ENCODE assay signal across 1 cellular context in genomic region chr1:26370591-26371382, GRCh38.
TF ChIP-seq lines count a peak whose summit lies in the region.

No MANE protein-coding gene starts in this region.

TF ChIP-seq in HepG2, 621 proteins besides CTCF, POLR2A, EP300 and RAD21:
- no peak for TF ChIP-seq SPEN (CRISPR knock-in tag; IDR thresholded peaks at IDR 0.05; ENCODE audit: low read depth)
- TF ChIP-seq, protein P1, sequence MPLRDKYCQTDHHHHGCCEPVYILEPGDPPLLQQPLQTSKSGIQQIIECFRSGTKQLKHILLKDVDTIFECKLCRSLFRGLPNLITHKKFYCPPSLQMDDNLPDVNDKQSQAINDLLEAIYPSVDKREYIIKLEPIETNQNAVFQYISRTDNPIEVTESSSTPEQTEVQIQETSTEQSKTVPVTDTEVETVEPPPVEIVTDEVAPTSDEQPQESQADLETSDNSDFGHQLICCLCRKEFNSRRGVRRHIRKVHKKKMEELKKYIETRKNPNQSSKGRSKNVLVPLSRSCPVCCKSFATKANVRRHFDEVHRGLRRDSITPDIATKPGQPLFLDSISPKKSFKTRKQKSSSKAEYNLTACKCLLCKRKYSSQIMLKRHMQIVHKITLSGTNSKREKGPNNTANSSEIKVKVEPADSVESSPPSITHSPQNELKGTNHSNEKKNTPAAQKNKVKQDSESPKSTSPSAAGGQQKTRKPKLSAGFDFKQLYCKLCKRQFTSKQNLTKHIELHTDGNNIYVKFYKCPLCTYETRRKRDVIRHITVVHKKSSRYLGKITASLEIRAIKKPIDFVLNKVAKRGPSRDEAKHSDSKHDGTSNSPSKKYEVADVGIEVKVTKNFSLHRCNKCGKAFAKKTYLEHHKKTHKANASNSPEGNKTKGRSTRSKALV (CRISPR knock-in tag; IDR thresholded peaks at IDR 0.05): no peak
- TF ChIP-seq ZNF136 (CRISPR knock-in tag; IDR thresholded peaks at IDR 0.05; ENCODE audit: low read depth): no peak
- TF ChIP-seq RCOR2 (CRISPR knock-in tag; IDR thresholded peaks at IDR 0.05): no peak
- no peak for TF ChIP-seq NCOR1 (IDR thresholded peaks at IDR 0.05; ENCODE audit: borderline replicate concordance, low read length)
- TF ChIP-seq ZNF326 (CRISPR knock-in tag; IDR thresholded peaks at IDR 0.05; ENCODE audit: borderline replicate concordance): no peak
- TF ChIP-seq, protein P2, sequence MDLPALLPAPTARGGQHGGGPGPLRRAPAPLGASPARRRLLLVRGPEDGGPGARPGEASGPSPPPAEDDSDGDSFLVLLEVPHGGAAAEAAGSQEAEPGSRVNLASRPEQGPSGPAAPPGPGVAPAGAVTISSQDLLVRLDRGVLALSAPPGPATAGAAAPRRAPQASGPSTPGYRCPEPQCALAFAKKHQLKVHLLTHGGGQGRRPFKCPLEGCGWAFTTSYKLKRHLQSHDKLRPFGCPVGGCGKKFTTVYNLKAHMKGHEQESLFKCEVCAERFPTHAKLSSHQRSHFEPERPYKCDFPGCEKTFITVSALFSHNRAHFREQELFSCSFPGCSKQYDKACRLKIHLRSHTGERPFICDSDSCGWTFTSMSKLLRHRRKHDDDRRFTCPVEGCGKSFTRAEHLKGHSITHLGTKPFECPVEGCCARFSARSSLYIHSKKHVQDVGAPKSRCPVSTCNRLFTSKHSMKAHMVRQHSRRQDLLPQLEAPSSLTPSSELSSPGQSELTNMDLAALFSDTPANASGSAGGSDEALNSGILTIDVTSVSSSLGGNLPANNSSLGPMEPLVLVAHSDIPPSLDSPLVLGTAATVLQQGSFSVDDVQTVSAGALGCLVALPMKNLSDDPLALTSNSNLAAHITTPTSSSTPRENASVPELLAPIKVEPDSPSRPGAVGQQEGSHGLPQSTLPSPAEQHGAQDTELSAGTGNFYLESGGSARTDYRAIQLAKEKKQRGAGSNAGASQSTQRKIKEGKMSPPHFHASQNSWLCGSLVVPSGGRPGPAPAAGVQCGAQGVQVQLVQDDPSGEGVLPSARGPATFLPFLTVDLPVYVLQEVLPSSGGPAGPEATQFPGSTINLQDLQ (CRISPR knock-in tag; IDR thresholded peaks at IDR 0.05): no peak
- TF ChIP-seq REL (CRISPR knock-in tag; conservative IDR thresholded peaks at IDR 0.05): no peak
- TF ChIP-seq KLF12 (CRISPR knock-in tag; IDR thresholded peaks at IDR 0.05; ENCODE audit: borderline replicate concordance): no peak
- no peak for TF ChIP-seq RBAK (CRISPR knock-in tag; IDR thresholded peaks at IDR 0.05)
- TF ChIP-seq MEF2D (CRISPR knock-in tag; IDR thresholded peaks at IDR 0.05): no peak
- TF ChIP-seq AGO1 (IDR thresholded peaks at IDR 0.05; ENCODE audit: low read depth, low read length, poor library complexity, severe bottlenecking): no peak
- no peak for TF ChIP-seq ZNF260 (CRISPR knock-in tag; IDR thresholded peaks at IDR 0.05; ENCODE audit: borderline replicate concordance, low read depth)
- no peak for TF ChIP-seq SOX5 (CRISPR knock-in tag; IDR thresholded peaks at IDR 0.05; ENCODE audit: borderline replicate concordance)
TF ChIP-seq in HepG2: peak in this region for 0.
